ENCODE assay signal across 20 cellular contexts in genomic region chr2:230919681-230920080, GRCh38. TPM values are rescaled to one million over a fixed set of nuclear protein-coding genes. Genes with fewer than 3 reads are reported as not detected.
"Had no signal": no experiment of that assay in that cellular context is flagged by ENCODE, and none has a peak within 500 bp of the region (broad histone marks: within the 10 kb centered on the region; RNA-seq: fewer than 3 reads in every experiment).

No MANE protein-coding gene starts in this region.

- FAIRE-seq: frontal cortex, islet of Langerhans, small intestine had no signal

- H3K27ac ChIP-seq: heart right ventricle had no signal

- DNase-seq: activated gamma-delta T cell; amygdala; cortex of kidney; effector memory CD4-positive, alpha-beta T cell; heart right ventricle; mammary epithelial cell; mucosa of descending colon; occipital lobe; right cardiac atrium; small intestine; substantia nigra; T1000; trophoblast cell had no signal

- H3K4me3 Mint-ChIP-seq: brain; central memory CD8-positive, alpha-beta T cell; nephron had no signal

- H3K36me3 Mint-ChIP-seq: brain had no signal

- H3K4me1 Mint-ChIP-seq: brain, nephron had no signal

- H3K36me3 ChIP-seq: heart right ventricle had no signal

- H3K27ac Mint-ChIP-seq: brain, nephron, progenitor cell of endocrine pancreas had no signal

- ATAC-seq: heart right ventricle, mucosa of descending colon, right cardiac atrium had no signal

- H3K9me3 Mint-ChIP-seq: central memory CD8-positive, alpha-beta T cell; nephron had no signal

- H3K4me3 ChIP-seq: heart right ventricle, mucosa of descending colon had no signal

- H3K9me3 ChIP-seq: heart right ventricle, mucosa of descending colon had no signal

RNA-seq across cellular contexts. Expression of gene GPR55, which starts 5.4 kb away (rescaled TPM):
- total RNA-seq: fibroblast of lung, frontal cortex, mammary epithelial cell, occipital lobe, progenitor cell of endocrine pancreas had no signal
- polyA plus RNA-seq: fibroblast of lung, mammary epithelial cell, right cardiac atrium had no signal
